8 cellular contexts compared by ENCODE assay signal in genomic region chr15:81274932-81275341, GRCh38. TPM values are rescaled to one million over a fixed set of nuclear protein-coding genes. Genes with fewer than 3 reads are reported as not detected.
DNase-seq lines count a peak whose midpoint lies in the region; ATAC-seq and TF ChIP-seq lines count a peak whose summit lies in the region.

No MANE protein-coding gene starts in this region.

- H3K4me3 Mint-ChIP-seq in CD4-positive, alpha-beta memory T cell = peak overlapping the region in 7 of 8 donors; percentile 12 to 75 (median 27)
- no peak overlapping the region for H3K4me3 Mint-ChIP-seq in activated CD8-positive, alpha-beta memory T cell treated with anti-CD3 and anti-CD28 coated beads, Interleukin-2, amount 10 ng/mL, durations not matched to agents 7 days and 5 days

- peaks cover 0 to 14% (median 10%) of the 10 kb centered on the region in 8 donors for H3K9me3 Mint-ChIP-seq in CD4-positive, alpha-beta memory T cell
- H3K9me3 Mint-ChIP-seq in activated CD8-positive, alpha-beta memory T cell treated with anti-CD3 and anti-CD28 coated beads, Interleukin-2, amount 10 ng/mL, durations not matched to agents 7 days and 5 days (ENCODE audit: low read depth) = peaks cover 8% of the 10 kb centered on the region

- no peaks in the 10 kb centered on the region for H3K9me3 ChIP-seq in CD4-positive, alpha-beta memory T cell (ENCODE audit: control insufficient read depth in 1 of 2, low read length in 2 of 2)

- H3K27ac Mint-ChIP-seq in CD4-positive, alpha-beta memory T cell = peak overlapping the region in 6 of 7 donors; percentile 2 to 92 (median 72)
- peak overlapping the region; percentile 45 for H3K27ac Mint-ChIP-seq in activated CD8-positive, alpha-beta memory T cell treated with anti-CD3 and anti-CD28 coated beads, Interleukin-2, amount 10 ng/mL, durations not matched to agents 7 days and 5 days

- ATAC-seq in GM19438 (IDR thresholded peaks at IDR 0.05; ENCODE audit: low read depth, unreplicated experiment) = peak; percentile 92
- peak; percentile 73 for ATAC-seq in HG03565 (IDR thresholded peaks at IDR 0.05; ENCODE audit: unreplicated experiment)
- ATAC-seq in activated CD8-positive, alpha-beta memory T cell treated with anti-CD3 and anti-CD28 coated beads, Interleukin-2, amount 10 ng/mL, durations not matched to agents 7 days and 5 days = peak; percentile 90

- H3K36me3 Mint-ChIP-seq in CD4-positive, alpha-beta memory T cell = peaks cover 3 to 7% of the 10 kb centered on the region in 2 donors
- H3K36me3 Mint-ChIP-seq in activated CD8-positive, alpha-beta memory T cell treated with anti-CD3 and anti-CD28 coated beads, Interleukin-2, amount 10 ng/mL, durations not matched to agents 7 days and 5 days = peaks cover 16% of the 10 kb centered on the region

- POLR2A ChIA-PET in CD4-positive, alpha-beta memory T cell (lab: Charles Lee; ENCODE audit: partially characterized antibody) = interaction anchor here (0.6 to 12.1 kb wide), 15 partner anchors 9 to 926 kb away, joined by 3 to 294 read pairs (median 4); partner anchors contain the start of gene STARD5

- no peaks in the 10 kb centered on the region for H3K36me3 ChIP-seq in CD4-positive, alpha-beta memory T cell (ENCODE audit: insufficient read depth, low read length)

- H3K4me1 Mint-ChIP-seq in CD4-positive, alpha-beta memory T cell = peaks cover 17 to 41% (median 29%) of the 10 kb centered on the region in 4 donors
- H3K4me1 Mint-ChIP-seq in activated CD8-positive, alpha-beta memory T cell treated with anti-CD3 and anti-CD28 coated beads, Interleukin-2, amount 10 ng/mL, durations not matched to agents 7 days and 5 days = peaks cover 16% of the 10 kb centered on the region

- DNase-seq in CD4-positive, alpha-beta memory T cell = peak; percentile 74 to 80 (median 78)
- DNase-seq in NOMO-1 treated with DMSO at 0.1 percent for 48 hours (lab: John Stamatoyannopoulos, UW; ENCODE audit: unreplicated experiment) (peak; percentile 83), epithelial cell of esophagus (ENCODE audit: low read depth) (peak; percentile 78), myocyte (ENCODE audit: low read depth) (peak; percentile 85)
- DNase-seq in activated CD8-positive, alpha-beta memory T cell treated with anti-CD3 and anti-CD28 coated beads, Interleukin-2, amount 10 ng/mL, durations not matched to agents 7 days and 5 days = peak; percentile 88
- DNase-seq in stimulated activated CD8-positive, alpha-beta memory T cell treated with anti-CD3 and anti-CD28 coated beads, Interleukin-7, amount 100 ng/mL, for 4 hours (ENCODE audit: low read depth in 2 of 2) = peak; percentile 63 to 77

- H3K27me3 Mint-ChIP-seq in CD4-positive, alpha-beta memory T cell = no peaks in the 10 kb centered on the region
- no peaks in the 10 kb centered on the region for H3K27me3 Mint-ChIP-seq in activated CD8-positive, alpha-beta memory T cell treated with anti-CD3 and anti-CD28 coated beads, Interleukin-2, amount 10 ng/mL, durations not matched to agents 7 days and 5 days

- peak; percentile 93 for TF ChIP-seq CTCF in epithelial cell of esophagus (IDR thresholded peaks at IDR 0.05; ENCODE audit: insufficient read depth, low read depth, low read length, missing control alignments)

- H3K27ac ChIP-seq in CD4-positive, alpha-beta memory T cell (ENCODE audit: low read depth, low read length) = no peak overlapping the region

- H3K27me3 ChIP-seq in CD4-positive, alpha-beta memory T cell (ENCODE audit: insufficient read depth, low read length) = no peaks in the 10 kb centered on the region

- H3K4me3 ChIP-seq in CD4-positive, alpha-beta memory T cell (ENCODE audit: low read length in 2 of 2) = no peak overlapping the region
- no peak overlapping the region for H3K4me3 ChIP-seq in epithelial cell of esophagus (ENCODE audit: low read length)

- CTCF ChIA-PET in CD4-positive, alpha-beta memory T cell (lab: Charles Lee; ENCODE audit: partially characterized antibody) = interaction anchor here (0.7 to 9.8 kb wide), 28 partner anchors 9 to 284 kb away, joined by 3 to 147 read pairs (median 10); partner anchors contain the start of gene STARD5
- CTCF ChIA-PET in activated CD8-positive, alpha-beta memory T cell treated with anti-CD3 and anti-CD28 coated beads, Interleukin-2, amount 10 ng/mL, durations not matched to agents 7 days and 5 days (lab: Charles Lee) = interaction anchor here (0.6 to 6.6 kb wide), 35 partner anchors 8 to 1881 kb away, joined by 3 to 77 read pairs (median 6); partner anchors contain the start of gene STARD5

- intact Hi-C loops in CD4-positive, alpha-beta memory T cell (cut with micrococcal nuclease) = loop anchor here (1.0 to 2.0 kb wide), 4 partner anchors 21 to 206 kb away; no protein-coding TSS in a partner anchor

- H3K4me1 ChIP-seq in CD4-positive, alpha-beta memory T cell (ENCODE audit: insufficient read depth, low read length) = peaks cover 18% of the 10 kb centered on the region

RNA-seq across cellular contexts. Expression of gene STARD5, which starts 49.0 kb away (rescaled TPM):
- 1 to 10 TPM; 5.0 to 8.0 TPM for total RNA-seq in CD4-positive, alpha-beta memory T cell
- polyA plus RNA-seq in CD4-positive, alpha-beta memory T cell = 1 to 10 TPM; 1.9 to 3.9 TPM
- total RNA-seq in activated CD8-positive, alpha-beta memory T cell treated with anti-CD3 and anti-CD28 coated beads, Interleukin-2, amount 10 ng/mL, durations not matched to agents 7 days and 5 days = 1 to 10 TPM; 4.8 to 5.2 TPM
- 4.0 and 5.2 TPM in 2 replicates for total RNA-seq in myocyte
- polyA plus RNA-seq in myocyte (2012) = 10.6 TPM
